26 cellular contexts compared by ENCODE assay signal in the genomic region with DNA sequence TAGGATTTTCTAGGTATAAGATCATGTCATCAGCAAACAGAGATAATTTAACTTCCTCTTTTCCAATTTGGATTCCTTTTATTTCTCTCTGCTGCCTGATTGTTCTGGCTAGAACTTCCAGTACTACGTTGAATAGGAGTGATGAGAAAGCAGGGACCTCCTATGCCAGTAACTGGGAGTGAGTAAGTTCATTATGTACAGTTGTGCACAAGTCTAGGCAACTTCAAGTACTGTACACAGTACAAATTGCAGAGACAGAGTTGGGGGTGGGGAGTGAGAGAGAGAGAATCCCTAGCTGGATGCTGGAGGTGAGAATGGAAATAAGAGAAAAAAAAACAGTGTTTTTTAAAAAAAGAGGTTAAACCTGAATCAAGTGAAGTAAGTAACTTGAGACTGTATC.
"Had no signal": no experiment of that assay in that cellular context is flagged by ENCODE, and none has a peak within 500 bp of the region (broad histone marks: within the 10 kb centered on the region; RNA-seq: fewer than 3 reads in every experiment).

No MANE protein-coding gene starts in this region.

- H3K4me3 ChIP-seq: adrenal gland, MG63, PC-9 had no signal

- H3K27me3 ChIP-seq: adrenal gland, MG63 had no signal

- H3K4me2 ChIP-seq: PC-9 had no signal

- DNase-seq: activated CD4-positive, alpha-beta T cell treated with anti-CD3 and anti-CD28 coated beads for 48 hours; activated CD4-positive, alpha-beta T cell treated with anti-CD3 and anti-CD28 coated beads, Interleukin-2, amount 50 U/mL, for 4 hours; activated CD4-positive, CD25-positive, alpha-beta regulatory T cell treated with anti-CD3 and anti-CD28 coated beads, Interleukin-2, amount 50 U/mL, for 72 hours; activated CD8-positive, alpha-beta memory T cell treated with anti-CD3 and anti-CD28 coated beads, Interleukin-2, amount 50 U/mL, for 48 hours; activated CD8-positive, alpha-beta T cell treated with anti-CD3 and anti-CD28 coated beads, Interleukin-2, amount 10 ng/mL, durations not matched to agents 7 days and 5 days; activated naive CD4-positive, alpha-beta T cell treated with anti-CD3 and anti-CD28 coated beads, Interleukin-2, amount 50 U/mL, for 16 hours; activated naive CD8-positive, alpha-beta T cell treated with anti-CD3 and anti-CD28 coated beads, Interleukin-2, amount 10 ng/mL, durations not matched to agents 7 days and 5 days; activated T-cell treated with anti-CD3 and anti-CD28 coated beads, Interleukin-2, amount 50 U/mL, for 1 hour; adrenal gland; aorta; KG1; MG63; MV-4-11; NCI-H1092 treated with DMSO at 0.1 percent for 48 hours; NCI-H1436 treated with DMSO at 0.1 percent for 48 hours; NCI-H187; NCI-H2171; NCI-H2227 treated with DMSO at 0.1 percent for 48 hours; NCI-H446 treated with DMSO at 0.1 percent for 48 hours; NCI-H526; PC-9; SHP77 treated with DMSO at 0.1 percent for 48 hours; T-helper 17 cell; T-helper 9 cell had no signal

- H3K9me3 ChIP-seq: adrenal gland, MG63 had no signal

- H2AFZ ChIP-seq: PC-9 had no signal

- ATAC-seq: activated CD8-positive, alpha-beta T cell treated with anti-CD3 and anti-CD28 coated beads, Interleukin-2, amount 10 ng/mL, durations not matched to agents 7 days and 5 days; T-helper 17 cell; WTC11 had no signal

- H3K4me3 Mint-ChIP-seq: activated CD8-positive, alpha-beta T cell treated with anti-CD3 and anti-CD28 coated beads, Interleukin-2, amount 10 ng/mL, durations not matched to agents 7 days and 5 days; activated naive CD8-positive, alpha-beta T cell treated with anti-CD3 and anti-CD28 coated beads, Interleukin-2, amount 10 ng/mL, durations not matched to agents 7 days and 5 days; central memory CD8-positive, alpha-beta T cell; T-helper 17 cell; WTC11 had no signal

- H3K36me3 Mint-ChIP-seq: activated naive CD8-positive, alpha-beta T cell treated with anti-CD3 and anti-CD28 coated beads, Interleukin-2, amount 10 ng/mL, durations not matched to agents 7 days and 5 days; WTC11 had no signal

- H3K4me1 Mint-ChIP-seq: activated naive CD8-positive, alpha-beta T cell treated with anti-CD3 and anti-CD28 coated beads, Interleukin-2, amount 10 ng/mL, durations not matched to agents 7 days and 5 days; central memory CD8-positive, alpha-beta T cell; T-helper 17 cell had no signal

- H3K27ac Mint-ChIP-seq: activated CD8-positive, alpha-beta T cell treated with anti-CD3 and anti-CD28 coated beads, Interleukin-2, amount 10 ng/mL, durations not matched to agents 7 days and 5 days; activated naive CD8-positive, alpha-beta T cell treated with anti-CD3 and anti-CD28 coated beads, Interleukin-2, amount 10 ng/mL, durations not matched to agents 7 days and 5 days; T-helper 17 cell; WTC11 had no signal

- H3K27ac ChIP-seq: adrenal gland, PC-9 had no signal

- H3K27me3 Mint-ChIP-seq: activated naive CD8-positive, alpha-beta T cell treated with anti-CD3 and anti-CD28 coated beads, Interleukin-2, amount 10 ng/mL, durations not matched to agents 7 days and 5 days; central memory CD8-positive, alpha-beta T cell; T-helper 17 cell had no signal

- H3K4me1 ChIP-seq: adrenal gland had no signal

- H3K9me3 Mint-ChIP-seq: activated naive CD8-positive, alpha-beta T cell treated with anti-CD3 and anti-CD28 coated beads, Interleukin-2, amount 10 ng/mL, durations not matched to agents 7 days and 5 days had no signal

- H3K36me3 ChIP-seq: adrenal gland, MG63 had no signal
